ENCODE assay signal across 8 cellular contexts in the genomic region with DNA sequence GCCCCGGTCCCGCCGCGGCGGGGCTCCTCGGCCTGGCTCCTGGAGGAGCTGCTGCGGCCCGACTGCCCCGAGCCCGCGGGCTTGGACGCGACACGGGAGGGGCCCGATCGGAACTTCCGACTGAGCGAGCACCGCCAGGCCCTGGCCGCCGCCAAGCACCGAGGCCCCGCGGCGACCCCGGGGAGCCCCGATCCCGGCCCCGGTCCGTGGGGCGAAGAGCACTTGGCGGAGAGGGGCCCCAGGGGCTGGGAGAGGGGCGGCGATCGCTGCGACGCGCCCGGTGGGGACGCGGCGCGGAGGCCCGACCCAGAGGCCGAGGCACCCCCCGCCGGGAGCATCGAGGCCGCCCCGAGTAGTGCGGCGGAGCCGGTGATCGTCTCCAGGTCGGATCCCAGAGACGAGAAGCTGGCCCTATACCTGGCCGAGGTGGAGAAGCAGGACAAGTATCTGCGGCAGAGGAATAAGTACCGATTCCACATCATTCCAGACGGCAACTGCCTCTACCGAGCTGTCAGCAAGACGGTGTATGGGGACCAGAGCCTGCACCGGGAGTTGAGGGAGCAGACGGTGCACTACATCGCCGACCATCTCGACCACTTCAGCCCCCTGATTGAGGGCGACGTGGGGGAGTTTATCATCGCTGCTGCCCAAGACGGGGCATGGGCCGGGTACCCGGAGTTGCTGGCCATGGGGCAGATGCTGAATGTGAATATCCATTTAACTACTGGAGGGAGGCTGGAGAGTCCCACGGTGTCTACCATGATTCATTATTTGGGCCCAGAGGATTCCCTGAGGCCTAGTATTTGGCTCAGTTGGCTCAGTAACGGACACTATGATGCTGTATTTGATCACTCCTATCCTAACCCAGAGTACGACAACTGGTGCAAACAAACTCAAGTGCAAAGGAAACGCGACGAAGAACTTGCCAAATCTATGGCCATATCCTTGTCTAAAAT. TPM values are rescaled to one million over a fixed set of nuclear protein-coding genes. Genes with fewer than 3 reads are reported as not detected.
A peak's percentile ranks its signal among the peaks of the same experiment; 100 is the strongest.
DNase-seq lines count a peak whose midpoint lies in the region; ATAC-seq lines count a peak whose summit lies in the region.

No MANE protein-coding gene starts in this region.

- peak overlapping the region; percentile 88 to 98 (median 96) for H3K4me3 Mint-ChIP-seq in naive B cell

- no peaks in the 10 kb centered on the region for H3K9me3 ChIP-seq in Karpas-422 (ENCODE audit: low read length)

- peaks cover 0 to 3% (median 0%) of the 10 kb centered on the region in 7 donors for H3K9me3 Mint-ChIP-seq in naive B cell

- H3K27me3 ChIP-seq in Karpas-422 (ENCODE audit: low read length), result no peaks in the 10 kb centered on the region

- ATAC-seq in GM21825 (IDR thresholded peaks at IDR 0.05; ENCODE audit: unreplicated experiment), result peak; percentile 5
- peak; percentile 0 for ATAC-seq in esophagus mucosa
- no peak for ATAC-seq in naive B cell (ENCODE audit: low read depth in 2 of 2)

- H3K27ac Mint-ChIP-seq in naive B cell, result peak overlapping the region; percentile 79 to 96 (median 94)

- no peaks in the 10 kb centered on the region for H3K9me2 ChIP-seq in Karpas-422 (replicated peaks; ENCODE audit: insufficient read depth, low read length)

- H3K9ac ChIP-seq in Karpas-422 (ENCODE audit: low read length), result peak overlapping the region; percentile 77

- peaks cover 0 to 14% of the 10 kb centered on the region in 2 donors for H3K36me3 Mint-ChIP-seq in naive B cell

- H2AFZ ChIP-seq in Karpas-422 (ENCODE audit: low read length), result no peak overlapping the region

- H3K79me2 ChIP-seq in Karpas-422 (ENCODE audit: low read length), result no peaks in the 10 kb centered on the region

- H3K27ac ChIP-seq in Karpas-422 (ENCODE audit: low read length), result no peak overlapping the region
- peak overlapping the region; percentile 44 for H3K27ac ChIP-seq in temporal lobe (ENCODE audit: low read depth, low read length)

- peak overlapping the region; percentile 62 for H3K4me3 ChIP-seq in Karpas-422 (ENCODE audit: low read length)

- H3K4me2 ChIP-seq in Karpas-422 (ENCODE audit: low read depth, low read length, poor library complexity, severe bottlenecking), result peak overlapping the region; percentile 64

- H3K36me3 ChIP-seq in Karpas-422 (ENCODE audit: insufficient read depth, low read length), result no peaks in the 10 kb centered on the region

- peaks cover 10% of the 10 kb centered on the region for H3K4me1 ChIP-seq in Karpas-422 (ENCODE audit: low read length)

- H3K27me3 Mint-ChIP-seq in naive B cell, result no peaks in the 10 kb centered on the region

- DNase-seq in ELF-1 (ENCODE audit: low read depth, low spot score), result peak; percentile 47
- no peak for DNase-seq in Karpas-422
- DNase-seq in activated T-cell treated with anti-CD3 and anti-CD28 coated beads for 48 hours (ENCODE audit: low read depth), result peak; percentile 27
- DNase-seq in naive B cell, result no peak
- no peak for DNase-seq in NCI-H2107 treated with DMSO at 0.1 percent for 48 hours (lab: John Stamatoyannopoulos, UW; ENCODE audit: unreplicated experiment)

- no peaks in the 10 kb centered on the region for H4K20me1 ChIP-seq in Karpas-422 (ENCODE audit: insufficient read depth, low read depth, low read length)

- H3K4me1 Mint-ChIP-seq in naive B cell, result peaks cover 22 to 60% (median 49%) of the 10 kb centered on the region in 3 donors

RNA-seq across cellular contexts. Expression of gene OTUD1, which starts 1.3 kb away (rescaled TPM):
- 1.5 and 2.2 TPM in 2 replicates for total RNA-seq in Karpas-422 (2014; rRNA removed; shearing (Covaris generic); ENCODE audit: low replicate concordance)
- 4.6 TPM for total RNA-seq in esophagus mucosa
- polyA plus RNA-seq in naive B cell (ENCODE audit: low read depth in 6 of 6), result 10 to 100 TPM; 31.7 to 82.8 (median 59.0) TPM
- total RNA-seq in temporal lobe, result 12.8 TPM

Comparison
In these comparisons a context has a peak if more than half of its experiments do, and no peak if none do; other contexts are left out.
1. DNase-seq: peak in ELF-1 (single experiment) and activated T-cell treated with anti-CD3 and anti-CD28 coated beads for 48 hours (single experiment); none in Karpas-422 (single experiment), naive B cell (single experiment) and NCI-H2107 treated with DMSO at 0.1 percent for 48 hours (single experiment).
2. ATAC-seq: peak in GM21825 (single experiment) and esophagus mucosa (single experiment); none in naive B cell (0 of 2).